Comparison of ENCODE assay signal across 18 cellular contexts in the genomic region with DNA sequence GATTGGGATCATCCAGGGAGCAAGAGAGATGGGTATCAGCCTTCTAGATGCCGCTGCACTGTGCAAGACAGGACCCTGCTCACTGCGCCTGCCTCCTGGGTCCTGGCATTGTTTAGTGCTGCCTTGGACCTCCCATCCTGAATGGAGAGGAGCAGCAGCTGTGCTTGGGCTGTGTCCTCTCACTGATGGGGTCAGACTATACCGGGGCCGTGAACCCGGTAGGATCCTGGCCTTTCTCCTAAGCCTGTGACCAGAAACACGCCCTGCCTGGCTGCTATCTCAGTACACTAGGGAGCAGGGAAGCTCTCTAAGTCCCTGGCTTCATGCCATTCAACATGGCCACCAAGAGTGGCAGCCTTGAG.
DNase-seq lines count a peak whose midpoint lies in the region; ATAC-seq and TF ChIP-seq lines count a peak whose summit lies in the region.
"Had no signal": no experiment of that assay in that cellular context is flagged by ENCODE, and none has a peak within 500 bp of the region (broad histone marks: within the 10 kb centered on the region; RNA-seq: fewer than 3 reads in every experiment).

No MANE protein-coding gene starts in this region.

- H3K9me3 ChIP-seq in adrenal gland (replicated peaks in 1 of 3) (no peaks in the 10 kb centered on the region), lung (ENCODE audit: control insufficient read depth in 2 of 2, insufficient read depth in 1 of 2, low read length in 1 of 2) (peaks cover 0 to 2% of the 10 kb centered on the region in 2 donors), neural progenitor cell (ENCODE audit: low read depth) (no peaks in the 10 kb centered on the region)
- H3K9me3 ChIP-seq: BLaER1 had no signal

- peak; percentile 11 for DNase-seq in activated CD4-positive, alpha-beta memory T cell treated with anti-CD3 and anti-CD28 coated beads, Interleukin-2, amount 10 ng/mL, durations not matched to agents 7 days and 5 days
- DNase-seq in activated CD4-positive, alpha-beta memory T cell treated with anti-CD3 and anti-CD28 coated beads for 36 hours: no peak
- DNase-seq in adrenal gland: peak in 4 of 7 donors; percentile 36 to 46 (median 40)
- peak; percentile 15 for DNase-seq in lung (ENCODE audit: low spot score)
- DNase-seq in ureter (ENCODE audit: low spot score): peak; percentile 49
- no peak for DNase-seq in neural progenitor cell (ENCODE audit: low spot score)
- DNase-seq: CD4-positive, alpha-beta memory T cell; H9; KG1; NCI-H1417 treated with DMSO at 0.1 percent for 48 hours; NCI-H187 treated with DMSO at 0.1 percent for 48 hours; NCI-H2227 treated with DMSO at 0.1 percent for 48 hours; NCI-H510A treated with DMSO at 0.1 percent for 48 hours; NCI-H82; OCI-M1; SHP77 had no signal

- H3K36me3 ChIP-seq in adrenal gland (replicated peaks in 1 of 2) (no peaks in the 10 kb centered on the region), lung (ENCODE audit: control insufficient read depth in 2 of 2, insufficient read depth in 2 of 2, low read length in 2 of 2) (no peaks in the 10 kb centered on the region), neural progenitor cell (no peaks in the 10 kb centered on the region)
- H3K36me3 ChIP-seq: BLaER1 had no signal

- no peak for ATAC-seq in lung (ENCODE audit: insufficient read depth, low FRiP score)
- no peak for ATAC-seq in HG02973 (IDR thresholded peaks at IDR 0.05; ENCODE audit: unreplicated experiment)

- no peak overlapping the region for H3K27ac Mint-ChIP-seq in activated CD4-positive, alpha-beta memory T cell treated with anti-CD3 and anti-CD28 coated beads, Interleukin-2, amount 10 ng/mL, durations not matched to agents 7 days and 5 days
- no peak overlapping the region for H3K27ac Mint-ChIP-seq in activated CD4-positive, alpha-beta memory T cell treated with anti-CD3 and anti-CD28 coated beads for 36 hours
- no peak overlapping the region for H3K27ac Mint-ChIP-seq in neural progenitor cell
- H3K27ac Mint-ChIP-seq: CD4-positive, alpha-beta memory T cell; H9 had no signal

- TF ChIP-seq POLR2A in adrenal gland (IDR thresholded peaks at IDR 0.05): no peak

- no peaks in the 10 kb centered on the region for H3F3A ChIP-seq in neural progenitor cell (ENCODE audit: low read depth)

- no peak for TF ChIP-seq CTCF in adrenal gland (IDR thresholded peaks at IDR 0.05)
- TF ChIP-seq CTCF in lung (IDR thresholded peaks at IDR 0.05; ENCODE audit: control extremely low read depth, extremely low read depth): no peak
- no peak for TF ChIP-seq CTCF in neural progenitor cell (IDR thresholded peaks at IDR 0.05)

- no peak overlapping the region for H3K4me2 ChIP-seq in neural progenitor cell
- H3K4me2 ChIP-seq: BLaER1 had no signal

- H3K9me3 Mint-ChIP-seq in activated CD4-positive, alpha-beta memory T cell treated with anti-CD3 and anti-CD28 coated beads, Interleukin-2, amount 10 ng/mL, durations not matched to agents 7 days and 5 days: no peaks in the 10 kb centered on the region
- no peaks in the 10 kb centered on the region for H3K9me3 Mint-ChIP-seq in activated CD4-positive, alpha-beta memory T cell treated with anti-CD3 and anti-CD28 coated beads for 36 hours
- no peaks in the 10 kb centered on the region for H3K9me3 Mint-ChIP-seq in neural progenitor cell

- H3K4me1 Mint-ChIP-seq in activated CD4-positive, alpha-beta memory T cell treated with anti-CD3 and anti-CD28 coated beads, Interleukin-2, amount 10 ng/mL, durations not matched to agents 7 days and 5 days: no peaks in the 10 kb centered on the region
- no peaks in the 10 kb centered on the region for H3K4me1 Mint-ChIP-seq in activated CD4-positive, alpha-beta memory T cell treated with anti-CD3 and anti-CD28 coated beads for 36 hours (ENCODE audit: low read depth)
- H3K4me1 Mint-ChIP-seq in neural progenitor cell: no peaks in the 10 kb centered on the region
- H3K4me1 Mint-ChIP-seq: CD4-positive, alpha-beta memory T cell had no signal

- POLR2A ChIA-PET in activated CD4-positive, alpha-beta memory T cell treated with anti-CD3 and anti-CD28 coated beads, Interleukin-2, amount 10 ng/mL, durations not matched to agents 7 days and 5 days (lab: Charles Lee): no interaction called here
- POLR2A ChIA-PET in activated CD4-positive, alpha-beta memory T cell treated with anti-CD3 and anti-CD28 coated beads for 36 hours (lab: Charles Lee): no interaction called here

- no peaks in the 10 kb centered on the region for H3K36me3 Mint-ChIP-seq in activated CD4-positive, alpha-beta memory T cell treated with anti-CD3 and anti-CD28 coated beads, Interleukin-2, amount 10 ng/mL, durations not matched to agents 7 days and 5 days (ENCODE audit: low read depth)
- no peaks in the 10 kb centered on the region for H3K36me3 Mint-ChIP-seq in activated CD4-positive, alpha-beta memory T cell treated with anti-CD3 and anti-CD28 coated beads for 36 hours
- no peaks in the 10 kb centered on the region for H3K36me3 Mint-ChIP-seq in neural progenitor cell
- H3K36me3 Mint-ChIP-seq: CD4-positive, alpha-beta memory T cell had no signal

- no peak overlapping the region for H3K9ac ChIP-seq in neural progenitor cell
- H3K9ac ChIP-seq: BLaER1 had no signal

- H3K4me3 Mint-ChIP-seq in activated CD4-positive, alpha-beta memory T cell treated with anti-CD3 and anti-CD28 coated beads, Interleukin-2, amount 10 ng/mL, durations not matched to agents 7 days and 5 days: no peak overlapping the region
- no peak overlapping the region for H3K4me3 Mint-ChIP-seq in activated CD4-positive, alpha-beta memory T cell treated with anti-CD3 and anti-CD28 coated beads for 36 hours
- no peak overlapping the region for H3K4me3 Mint-ChIP-seq in neural progenitor cell
- H3K4me3 Mint-ChIP-seq: CD4-positive, alpha-beta memory T cell; H9 had no signal

- WGBS in adrenal gland, 4 donors: 67 to 100% (median 87%) methylated on average over 2 to 6 of the region's 6 CpGs
- WGBS in lung, 2 donors: 91 to 92% methylated on average over 6 of the region's 6 CpGs

- H3K27me3 ChIP-seq in adrenal gland (no peaks in the 10 kb centered on the region), lung (ENCODE audit: control insufficient read depth, insufficient read depth) (no peaks in the 10 kb centered on the region), neural progenitor cell (no peaks in the 10 kb centered on the region)
- H3K27me3 ChIP-seq: BLaER1 had no signal

- H3K79me2 ChIP-seq in neural progenitor cell (ENCODE audit: low read depth): no peaks in the 10 kb centered on the region

- intact Hi-C loops in activated CD4-positive, alpha-beta memory T cell treated with anti-CD3 and anti-CD28 coated beads for 36 hours (cut with micrococcal nuclease): no loop called here
- intact Hi-C loops in adrenal gland (cut with DNase I): no loop called here

- H3K4me3 ChIP-seq in adrenal gland (no peak overlapping the region), lung (no peak overlapping the region), neural progenitor cell (no peak overlapping the region)
- H3K4me3 ChIP-seq: BLaER1 had no signal

- H3K27me3 Mint-ChIP-seq in activated CD4-positive, alpha-beta memory T cell treated with anti-CD3 and anti-CD28 coated beads, Interleukin-2, amount 10 ng/mL, durations not matched to agents 7 days and 5 days: peaks cover 10% of the 10 kb centered on the region
- peaks cover 8% of the 10 kb centered on the region for H3K27me3 Mint-ChIP-seq in activated CD4-positive, alpha-beta memory T cell treated with anti-CD3 and anti-CD28 coated beads for 36 hours
- peaks cover 7% of the 10 kb centered on the region for H3K27me3 Mint-ChIP-seq in neural progenitor cell (ENCODE audit: insufficient read depth, low read depth)

- H3K27ac ChIP-seq in adrenal gland (no peak overlapping the region), lung (ENCODE audit: low read depth in 1 of 2, low read length in 1 of 2) (no peak overlapping the region), neural progenitor cell (no peak overlapping the region)
- H3K27ac ChIP-seq: BLaER1 had no signal

- no peaks in the 10 kb centered on the region for H4K20me1 ChIP-seq in neural progenitor cell (ENCODE audit: low read depth)
- H4K20me1 ChIP-seq: BLaER1 had no signal

- CTCF ChIA-PET in activated CD4-positive, alpha-beta memory T cell treated with anti-CD3 and anti-CD28 coated beads, Interleukin-2, amount 10 ng/mL, durations not matched to agents 7 days and 5 days (lab: Charles Lee): no interaction called here
- CTCF ChIA-PET in activated CD4-positive, alpha-beta memory T cell treated with anti-CD3 and anti-CD28 coated beads for 36 hours (lab: Charles Lee): no interaction called here

- no peak overlapping the region for H2AFZ ChIP-seq in neural progenitor cell (replicated peaks)

- peaks cover 13 to 18% of the 10 kb centered on the region in 2 donors for H3K4me1 ChIP-seq in adrenal gland (replicated peaks in 1 of 2)
- peaks cover 0 to 8% of the 10 kb centered on the region in 2 donors for H3K4me1 ChIP-seq in lung (ENCODE audit: control insufficient read depth in 2 of 2, insufficient read depth in 2 of 2, low read length in 2 of 2)
- no peaks in the 10 kb centered on the region for H3K4me1 ChIP-seq in neural progenitor cell
- H3K4me1 ChIP-seq: BLaER1 had no signal

Comparison
In these comparisons a context has a peak if more than half of its experiments do, and no peak if none do; other contexts are left out.
1. DNase-seq: peak in activated CD4-positive, alpha-beta memory T cell treated with anti-CD3 and anti-CD28 coated beads, Interleukin-2, amount 10 ng/mL, durations not matched to agents 7 days and 5 days (single experiment), adrenal gland (4 of 7), lung (single experiment) and ureter (single experiment); none in activated CD4-positive, alpha-beta memory T cell treated with anti-CD3 and anti-CD28 coated beads for 36 hours (single experiment) and neural progenitor cell (single experiment).